Comparison of ENCODE assay signal across 15 cellular contexts in the genomic region with DNA sequence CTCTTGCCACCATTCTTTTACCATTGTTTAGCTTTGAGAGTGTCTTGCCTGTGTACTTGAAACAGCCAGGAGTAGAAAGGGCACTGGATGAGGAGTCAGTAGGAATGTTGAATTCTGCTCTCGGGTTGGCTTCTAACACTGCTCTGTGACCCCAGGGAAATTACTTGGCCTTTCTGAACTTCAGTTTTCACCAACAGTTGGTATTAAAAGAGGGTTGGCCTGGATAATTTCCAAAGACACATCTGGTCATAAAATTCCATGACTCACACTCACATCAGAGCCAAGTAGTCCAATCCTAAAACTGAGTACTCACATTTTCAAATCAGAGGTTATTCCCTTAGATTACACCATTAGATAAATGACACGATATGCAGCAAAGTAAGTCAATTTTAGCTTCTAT.
DNase-seq lines count a peak whose midpoint lies in the region; ATAC-seq and TF ChIP-seq lines count a peak whose summit lies in the region.
"Had no signal": no experiment of that assay in that cellular context is flagged by ENCODE, and none has a peak within 500 bp of the region (broad histone marks: within the 10 kb centered on the region; RNA-seq: fewer than 3 reads in every experiment).

No MANE protein-coding gene starts in this region.

- in situ Hi-C loops in astrocyte of the cerebellum (cut with HindIII; ENCODE audit: low sequenced_read_pairs) = no loop called here

- no peaks in the 10 kb centered on the region for H3K27me3 ChIP-seq in foreskin keratinocyte
- H3K27me3 ChIP-seq: spleen, stomach had no signal

- H3K4me1 Mint-ChIP-seq in stimulated activated effector memory CD8-positive, alpha-beta T cell treated with anti-CD3 and anti-CD28 coated beads, Interleukin-12 subunit alpha, Interleukin-12 subunit beta, amount 100 ng/mL, for 72 hours = no peaks in the 10 kb centered on the region
- H3K4me1 Mint-ChIP-seq: activated CD4-positive, alpha-beta T cell treated with anti-CD3 and anti-CD28 coated beads, Interleukin-2, amount 10 ng/mL, durations not matched to agents 7 days and 5 days; B cell had no signal

- ATAC-seq in foreskin keratinocyte = peak; percentile 81
- ATAC-seq in stimulated activated effector memory CD8-positive, alpha-beta T cell treated with anti-CD3 and anti-CD28 coated beads, Interleukin-12 subunit alpha, Interleukin-12 subunit beta, amount 100 ng/mL, for 72 hours = no peak

- no peak overlapping the region for H3K27ac ChIP-seq in foreskin keratinocyte
- H3K27ac ChIP-seq: spleen, stomach had no signal

- no peak for TF ChIP-seq CTCF in HFF-Myc (IDR thresholded peaks at IDR 0.05; ENCODE audit: low read depth, low read length, missing control alignments)
- TF ChIP-seq CTCF in astrocyte of the cerebellum (IDR thresholded peaks at IDR 0.05; ENCODE audit: low read depth, low read length, missing control alignments) = no peak
- no peak for TF ChIP-seq CTCF in foreskin keratinocyte (conservative IDR thresholded peaks at IDR 0.05)

- no peaks in the 10 kb centered on the region for H3K4me1 ChIP-seq in foreskin keratinocyte
- H3K4me1 ChIP-seq: spleen, stomach had no signal

- peak; percentile 6 for DNase-seq in AG08395 (ENCODE audit: low spot score)
- DNase-seq in HFF-Myc (ENCODE audit: extremely low read depth, low read depth) = peak; percentile 88
- DNase-seq in astrocyte of the cerebellum (ENCODE audit: low read depth) = peak; percentile 35
- DNase-seq in foreskin keratinocyte = peak; percentile 8 to 53
- DNase-seq in GF-D8 (lab: John Stamatoyannopoulos, UW) = no peak
- DNase-seq in stimulated activated effector memory CD8-positive, alpha-beta T cell treated with anti-CD3 and anti-CD28 coated beads, Interleukin-12 subunit alpha, Interleukin-12 subunit beta, amount 100 ng/mL, for 72 hours (ENCODE audit: low spot score in 2 of 2) = no peak
- no peak for DNase-seq in effector CD4-positive, alpha-beta T cell
- no peak for DNase-seq in NCI-H345 (lab: John Stamatoyannopoulos, UW)
- DNase-seq: activated CD4-positive, alpha-beta T cell treated with anti-CD3 and anti-CD28 coated beads, Interleukin-2, amount 10 ng/mL, durations not matched to agents 7 days and 5 days; DMS53; NCI-H187; NCI-H524 treated with DMSO at 0.1 percent for 48 hours; spleen; stomach had no signal

- H3K4me3 ChIP-seq in HFF-Myc (replicated peaks; ENCODE audit: low read depth, low read length) (no peak overlapping the region), astrocyte of the cerebellum (ENCODE audit: low read depth, low read length) (no peak overlapping the region)
- H3K4me3 ChIP-seq: spleen, stomach had no signal

- H3K9me3 Mint-ChIP-seq in stimulated activated effector memory CD8-positive, alpha-beta T cell treated with anti-CD3 and anti-CD28 coated beads, Interleukin-12 subunit alpha, Interleukin-12 subunit beta, amount 100 ng/mL, for 72 hours = no peaks in the 10 kb centered on the region
- H3K9me3 Mint-ChIP-seq: activated CD4-positive, alpha-beta T cell treated with anti-CD3 and anti-CD28 coated beads, Interleukin-2, amount 10 ng/mL, durations not matched to agents 7 days and 5 days had no signal

- H3K27ac Mint-ChIP-seq in stimulated activated effector memory CD8-positive, alpha-beta T cell treated with anti-CD3 and anti-CD28 coated beads, Interleukin-12 subunit alpha, Interleukin-12 subunit beta, amount 100 ng/mL, for 72 hours = no peak overlapping the region
- H3K27ac Mint-ChIP-seq: activated CD4-positive, alpha-beta T cell treated with anti-CD3 and anti-CD28 coated beads, Interleukin-2, amount 10 ng/mL, durations not matched to agents 7 days and 5 days; B cell had no signal

- H3K4me3 Mint-ChIP-seq in stimulated activated effector memory CD8-positive, alpha-beta T cell treated with anti-CD3 and anti-CD28 coated beads, Interleukin-12 subunit alpha, Interleukin-12 subunit beta, amount 100 ng/mL, for 72 hours = no peak overlapping the region
- H3K4me3 Mint-ChIP-seq: activated CD4-positive, alpha-beta T cell treated with anti-CD3 and anti-CD28 coated beads, Interleukin-2, amount 10 ng/mL, durations not matched to agents 7 days and 5 days; B cell had no signal

- no peaks in the 10 kb centered on the region for H3K36me3 Mint-ChIP-seq in stimulated activated effector memory CD8-positive, alpha-beta T cell treated with anti-CD3 and anti-CD28 coated beads, Interleukin-12 subunit alpha, Interleukin-12 subunit beta, amount 100 ng/mL, for 72 hours

Comparison
In these comparisons a context has a peak if more than half of its experiments do, and no peak if none do; other contexts are left out.
1. DNase-seq: peak in AG08395 (single experiment), HFF-Myc (single experiment), astrocyte of the cerebellum (single experiment) and foreskin keratinocyte (2 of 2); none in GF-D8 (single experiment), stimulated activated effector memory CD8-positive, alpha-beta T cell treated with anti-CD3 and anti-CD28 coated beads, Interleukin-12 subunit alpha, Interleukin-12 subunit beta, amount 100 ng/mL, for 72 hours (0 of 2), effector CD4-positive, alpha-beta T cell (single experiment) and NCI-H345 (single experiment).